19 cellular contexts compared by ENCODE assay signal in the genomic region with DNA sequence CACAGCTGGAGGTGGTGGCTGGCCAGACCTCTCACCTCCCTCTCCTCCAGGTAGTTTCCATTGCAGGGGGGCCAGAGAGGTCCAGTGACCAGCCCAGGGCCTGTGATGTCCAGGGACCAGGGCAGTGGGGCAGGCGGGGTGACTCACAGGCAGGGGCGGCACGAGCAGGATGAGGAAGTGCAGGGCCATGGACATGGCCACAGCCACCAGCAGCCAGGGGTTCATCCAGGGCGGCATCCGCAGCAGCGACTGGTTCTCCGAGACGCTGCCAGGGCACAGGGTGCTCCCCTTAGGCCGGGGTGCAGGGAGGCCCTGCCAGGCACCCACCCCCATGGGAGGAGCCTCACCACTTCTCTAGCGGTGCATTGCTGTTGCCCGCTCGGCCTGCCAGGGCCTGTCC. TPM values are rescaled to one million over a fixed set of nuclear protein-coding genes. Genes with fewer than 3 reads are reported as not detected.
A peak's percentile ranks its signal among the peaks of the same experiment; 100 is the strongest.
DNase-seq lines count a peak whose midpoint lies in the region; ATAC-seq and TF ChIP-seq lines count a peak whose summit lies in the region.
"Had no signal": no experiment of that assay in that cellular context is flagged by ENCODE, and none has a peak within 500 bp of the region (broad histone marks: within the 10 kb centered on the region; RNA-seq: fewer than 3 reads in every experiment).

No MANE protein-coding gene starts in this region.

- no peak overlapping the region for H3K4me3 Mint-ChIP-seq in CD4-positive, alpha-beta memory T cell
- H3K4me3 Mint-ChIP-seq in chondrocyte (ENCODE audit: unreplicated experiment) (no peak overlapping the region), nephron progenitor cell (no peak overlapping the region)
- H3K4me3 Mint-ChIP-seq in stimulated activated memory B cell treated with anti-CD40 and anti-IgM and Interleukin-4, amounts not matched to agents 10 μg/mL and 1 μg/mL and 100 μg/mL, for 72 hours, result no peak overlapping the region

- peak overlapping the region; percentile 6 for H3K27ac ChIP-seq in CD4-positive, alpha-beta memory T cell (ENCODE audit: low read depth, low read length)
- H3K27ac ChIP-seq in lung (ENCODE audit: low read depth in 1 of 2, low read length in 1 of 2) (no peak overlapping the region), psoas muscle (no peak overlapping the region)
- H3K27ac ChIP-seq: RWPE1, SJCRH30 had no signal

- intact Hi-C loops in CD4-positive, alpha-beta memory T cell (cut with micrococcal nuclease), result no loop called here
- intact Hi-C loops in psoas muscle (cut with DNase I), result no loop called here

- H3K36me3 ChIP-seq in CD4-positive, alpha-beta memory T cell (ENCODE audit: insufficient read depth, low read length), result peaks cover 41% of the 10 kb centered on the region
- H3K36me3 ChIP-seq in lung (ENCODE audit: control insufficient read depth in 2 of 2, insufficient read depth in 2 of 2, low read length in 2 of 2) (peaks cover 0 to 21% of the 10 kb centered on the region in 2 donors), psoas muscle (ENCODE audit: insufficient read depth in 1 of 2, low read depth in 1 of 2) (no peaks in the 10 kb centered on the region)
- H3K36me3 ChIP-seq: SJCRH30 had no signal

- H3K27me3 ChIP-seq in CD4-positive, alpha-beta memory T cell (ENCODE audit: insufficient read depth, low read length), result no peaks in the 10 kb centered on the region
- H3K27me3 ChIP-seq in lung (ENCODE audit: control insufficient read depth, insufficient read depth), result no peaks in the 10 kb centered on the region
- H3K27me3 ChIP-seq in psoas muscle (ENCODE audit: insufficient read depth in 3 of 3, low read length in 2 of 3), result no peaks in the 10 kb centered on the region
- H3K27me3 ChIP-seq: BLaER1 treated with 17β-estradiol and CSF1 and Interleukin-3, amounts not matched to agents 10 nM and 100 nM; SJCRH30 had no signal

- POLR2A ChIA-PET in CD4-positive, alpha-beta memory T cell (lab: Charles Lee; ENCODE audit: partially characterized antibody), result interaction anchor here (0.8 to 1.1 kb wide), 2 partner anchors 36 to 145 kb away, joined by 3 to 5 read pairs; a partner anchor contains a TSS

- no peak overlapping the region for H3K27ac Mint-ChIP-seq in CD4-positive, alpha-beta memory T cell
- H3K27ac Mint-ChIP-seq in chondrocyte (ENCODE audit: unreplicated experiment), result no peak overlapping the region
- H3K27ac Mint-ChIP-seq in stimulated activated memory B cell treated with anti-CD40 and anti-IgM and Interleukin-4, amounts not matched to agents 10 μg/mL and 1 μg/mL and 100 μg/mL, for 72 hours, result peak overlapping the region; percentile 60
- H3K27ac Mint-ChIP-seq in nephron progenitor cell, result no peak overlapping the region

- DNase-seq in CD4-positive, alpha-beta memory T cell, result no peak
- DNase-seq in chondrocyte (ENCODE audit: low spot score) (peak; percentile 88), lung (ENCODE audit: low spot score) (no peak), NCI-H1092 (lab: John Stamatoyannopoulos, UW) (no peak), nephron progenitor cell (no peak), psoas muscle (no peak)
- DNase-seq: DMS53, KG1, NCI-H1092 treated with DMSO at 0.1 percent for 48 hours, NCI-H1694, NCI-H2107, NCI-H226, NCI-H526, SJCRH30 had no signal

- H3K27me3 Mint-ChIP-seq in CD4-positive, alpha-beta memory T cell, result no peaks in the 10 kb centered on the region
- H3K27me3 Mint-ChIP-seq in chondrocyte (ENCODE audit: low read depth), result peaks cover 6% of the 10 kb centered on the region
- no peaks in the 10 kb centered on the region for H3K27me3 Mint-ChIP-seq in stimulated activated memory B cell treated with anti-CD40 and anti-IgM and Interleukin-4, amounts not matched to agents 10 μg/mL and 1 μg/mL and 100 μg/mL, for 72 hours
- H3K27me3 Mint-ChIP-seq in nephron progenitor cell (ENCODE audit: low read depth, poor library complexity), result peaks cover 7% of the 10 kb centered on the region

- no peaks in the 10 kb centered on the region for H3K9me3 Mint-ChIP-seq in CD4-positive, alpha-beta memory T cell
- no peaks in the 10 kb centered on the region for H3K9me3 Mint-ChIP-seq in chondrocyte (ENCODE audit: low read depth)
- H3K9me3 Mint-ChIP-seq in stimulated activated memory B cell treated with anti-CD40 and anti-IgM and Interleukin-4, amounts not matched to agents 10 μg/mL and 1 μg/mL and 100 μg/mL, for 72 hours, result no peaks in the 10 kb centered on the region
- H3K9me3 Mint-ChIP-seq in nephron progenitor cell, result no peaks in the 10 kb centered on the region

- peaks cover 0 to 3% (median 0%) of the 10 kb centered on the region in 4 donors for H3K4me1 Mint-ChIP-seq in CD4-positive, alpha-beta memory T cell
- H3K4me1 Mint-ChIP-seq in chondrocyte (ENCODE audit: low read depth), result peaks cover 15% of the 10 kb centered on the region
- peaks cover 20% of the 10 kb centered on the region for H3K4me1 Mint-ChIP-seq in stimulated activated memory B cell treated with anti-CD40 and anti-IgM and Interleukin-4, amounts not matched to agents 10 μg/mL and 1 μg/mL and 100 μg/mL, for 72 hours
- H3K4me1 Mint-ChIP-seq in nephron progenitor cell, result peaks cover 41% of the 10 kb centered on the region

- TF ChIP-seq CTCF in chondrocyte (IDR thresholded peaks at IDR 0.05) (no peak), lung (IDR thresholded peaks at IDR 0.05; ENCODE audit: control extremely low read depth, extremely low read depth) (no peak), nephron progenitor cell (IDR thresholded peaks at IDR 0.05) (no peak), psoas muscle (IDR thresholded peaks at IDR 0.05) (no peak)

- 88 to 92% methylated on average over 11 to 12 of the region's 12 CpGs for WGBS in lung, 2 donors
- WGBS in psoas muscle, 3 donors, result 93 to 98% (median 94%) methylated on average over 10 to 12 of the region's 12 CpGs

- H3K36me3 Mint-ChIP-seq in CD4-positive, alpha-beta memory T cell, result peaks cover 33 to 60% of the 10 kb centered on the region in 2 donors
- H3K36me3 Mint-ChIP-seq in chondrocyte (ENCODE audit: low read depth) (no peaks in the 10 kb centered on the region), nephron progenitor cell (ENCODE audit: low read depth) (no peaks in the 10 kb centered on the region)
- H3K36me3 Mint-ChIP-seq in stimulated activated memory B cell treated with anti-CD40 and anti-IgM and Interleukin-4, amounts not matched to agents 10 μg/mL and 1 μg/mL and 100 μg/mL, for 72 hours, result peaks cover 41% of the 10 kb centered on the region

- peak; percentile 53 for ATAC-seq in lung (ENCODE audit: insufficient read depth, low FRiP score)
- ATAC-seq in stimulated activated memory B cell treated with anti-CD40 and anti-IgM and Interleukin-4, amounts not matched to agents 10 μg/mL and 1 μg/mL and 100 μg/mL, for 72 hours, result no peak
- no peak for ATAC-seq in psoas muscle
- ATAC-seq: GM12878 had no signal

- no peaks in the 10 kb centered on the region for H3K4me1 ChIP-seq in CD4-positive, alpha-beta memory T cell (ENCODE audit: insufficient read depth, low read length)
- no peaks in the 10 kb centered on the region for H3K4me1 ChIP-seq in lung (ENCODE audit: control insufficient read depth in 2 of 2, insufficient read depth in 2 of 2, low read length in 2 of 2)
- no peaks in the 10 kb centered on the region for H3K4me1 ChIP-seq in psoas muscle
- H3K4me1 ChIP-seq: SJCRH30 had no signal

- H3K9me3 ChIP-seq in CD4-positive, alpha-beta memory T cell (ENCODE audit: control insufficient read depth in 1 of 2, low read length in 2 of 2), result no peaks in the 10 kb centered on the region
- H3K9me3 ChIP-seq in lung (ENCODE audit: control insufficient read depth in 2 of 2, insufficient read depth in 1 of 2, low read length in 1 of 2) (no peaks in the 10 kb centered on the region), psoas muscle (no peaks in the 10 kb centered on the region)
- H3K9me3 ChIP-seq: BLaER1 treated with 17β-estradiol and CSF1 and Interleukin-3, amounts not matched to agents 10 nM and 100 nM; SJCRH30 had no signal

- CTCF ChIA-PET in CD4-positive, alpha-beta memory T cell (lab: Charles Lee; ENCODE audit: partially characterized antibody), result no interaction called here

- no peak overlapping the region for H3K4me3 ChIP-seq in CD4-positive, alpha-beta memory T cell (ENCODE audit: low read length in 2 of 2)
- H3K4me3 ChIP-seq in lung (no peak overlapping the region), psoas muscle (no peak overlapping the region)
- H3K4me3 ChIP-seq: BLaER1 treated with 17β-estradiol and CSF1 and Interleukin-3, amounts not matched to agents 10 nM and 100 nM; GM12878; SJCRH30 had no signal

RNA-seq across cellular contexts. Expression of a gene that starts 12.9 kb away (rescaled TPM):
- total RNA-seq in CD4-positive, alpha-beta memory T cell, result not detected
- polyA plus RNA-seq in CD4-positive, alpha-beta memory T cell, result not detected
- not detected in 3 replicates for total RNA-seq in chondrocyte
- total RNA-seq in lung, result 10 to 100 TPM in 1 of 2 donors, 1 to 10 TPM in 1; 4.6 to 16.4 TPM
- 10 to 100 TPM in 1 of 2 donors, 1 to 10 TPM in 1; 7.0 to 14.0 TPM for polyA plus RNA-seq in lung
- total RNA-seq in psoas muscle, result under 1 TPM; 0.18 to 0.94 (median 0.32) TPM
- under 1 TPM; 0.06 to 0.13 (median 0.07) TPM for polyA plus RNA-seq in psoas muscle
- total RNA-seq: MCF 10A had no signal

RNA-seq across cellular contexts. Expression of a gene that starts 35.1 kb away (rescaled TPM):
- 100 to 1,000 TPM; 157 to 177 TPM for total RNA-seq in CD4-positive, alpha-beta memory T cell
- polyA plus RNA-seq in CD4-positive, alpha-beta memory T cell, result 10 to 100 TPM; 34.4 to 89.0 TPM
- 0.53 to 1.7 TPM (median 1.5 TPM) in 3 replicates for total RNA-seq in chondrocyte
- 10 to 100 TPM; 19.0 to 64.6 TPM for total RNA-seq in lung
- 10 to 100 TPM; 16.6 to 31.9 TPM for polyA plus RNA-seq in lung
- 1 to 10 TPM; 2.9 to 3.4 (median 3.1) TPM for total RNA-seq in psoas muscle
- polyA plus RNA-seq in psoas muscle, result 1 to 10 TPM; 1.2 to 3.8 (median 1.7) TPM
- total RNA-seq: MCF 10A had no signal

RNA-seq across cellular contexts. Expression of a gene that starts 36.3 kb away (rescaled TPM):
- total RNA-seq in CD4-positive, alpha-beta memory T cell, result 1 to 10 TPM; 3.5 TPM
- polyA plus RNA-seq in CD4-positive, alpha-beta memory T cell, result 1 to 10 TPM in 1 of 2 donors, under 1 TPM in 1; 0.18 to 2.6 TPM
- total RNA-seq in chondrocyte (5.0 to 8.0 TPM (median 5.1 TPM) in 3 replicates), lung (10 to 100 TPM in 1 of 2 donors, 1 to 10 TPM in 1; 3.8 to 14.9 TPM), psoas muscle (1 to 10 TPM in 3 of 4 donors, under 1 TPM in 1; 0.92 to 2.3 (median 1.8) TPM)
- polyA plus RNA-seq in lung (10 to 100 TPM in 1 of 2 donors, 1 to 10 TPM in 1; 7.9 to 11.0 TPM), psoas muscle (1 to 10 TPM in 2 of 3 donors, under 1 TPM in 1; 0.91 to 1.5 (median 1.3) TPM)
